10 cellular contexts compared by ENCODE assay signal in genomic region chr11:6531267-6531752, GRCh38. TPM values are rescaled to one million over a fixed set of nuclear protein-coding genes. Genes with fewer than 3 reads are reported as not detected.
DNase-seq lines count a peak whose midpoint lies in the region; ATAC-seq, FAIRE-seq and TF ChIP-seq lines count a peak whose summit lies in the region.
"Had no signal": no experiment of that assay in that cellular context is flagged by ENCODE, and none has a peak within 500 bp of the region (broad histone marks: within the 10 kb centered on the region; RNA-seq: fewer than 3 reads in every experiment).

No MANE protein-coding gene starts in this region.

- no peak overlapping the region for H3K27ac Mint-ChIP-seq in activated CD8-positive, alpha-beta memory T cell treated with anti-CD3 and anti-CD28 coated beads, Interleukin-2, amount 10 ng/mL, durations not matched to agents 7 days and 5 days
- H3K27ac Mint-ChIP-seq: stimulated activated naive CD8-positive, alpha-beta T cell treated with anti-CD3 and anti-CD28 coated beads, Interleukin-15, amount 100 ng/mL, for 72 hours had no signal

- no peak overlapping the region for H2BK15ac ChIP-seq in H1 (ENCODE audit: low read length)
- no peak overlapping the region for H2BK15ac ChIP-seq in mesendoderm (replicated peaks; ENCODE audit: low read depth)

- 0% methylated on average over 1 of the region's 1 CpG; no CpG with 5 or more reads in 1 of the 2 experiments for WGBS in H1 (ENCODE audit: extremely low coverage in 1 of 2, insufficient coverage in 1 of 2, insufficient read length in 1 of 2, insufficient replicate concordance in 2 of 2, low coverage in 1 of 2, low lambda C conversion rate in 2 of 2, missing lambda C conversion rate in 1 of 2), 2 experiments
- no CpG with 5 or more reads among the region's 1 CpG for WGBS in mesendoderm (ENCODE audit: extremely low coverage, insufficient coverage, low lambda C conversion rate)

- no peak overlapping the region for H4K91ac ChIP-seq in H1 (replicated peaks; ENCODE audit: insufficient read length, low read length)

- H3K4me2 ChIP-seq in H1 (ENCODE audit: insufficient read depth in 1 of 2, low read depth in 2 of 2, low read length in 2 of 2) = no peak overlapping the region
- no peak overlapping the region for H3K4me2 ChIP-seq in mesendoderm (ENCODE audit: low read length)

- H3K4me1 Mint-ChIP-seq in activated CD8-positive, alpha-beta memory T cell treated with anti-CD3 and anti-CD28 coated beads, Interleukin-2, amount 10 ng/mL, durations not matched to agents 7 days and 5 days = peaks cover 7% of the 10 kb centered on the region

- TF ChIP-seq EP300 in H1 (IDR thresholded peaks at IDR 0.05; ENCODE audit: borderline replicate concordance in 1 of 2, low read depth in 2 of 2, low read length in 2 of 2) = no peak

- no peaks in the 10 kb centered on the region for H3K23me2 ChIP-seq in H1 (ENCODE audit: low read depth, low read length)

- peak in 2 of 3 experiments; percentile 76 to 80; a peak in 3 of 4 replicates for TF ChIP-seq CTCF in H1 (IDR thresholded peaks at IDR 0.05; ENCODE audit: control extremely low read depth in 1 of 3, insufficient read depth in 1 of 3, low read depth in 1 of 3, low read length in 3 of 3)

- no peak for DNase-seq in activated CD8-positive, alpha-beta memory T cell treated with anti-CD3 and anti-CD28 coated beads, Interleukin-2, amount 10 ng/mL, durations not matched to agents 7 days and 5 days
- DNase-seq in activated CD8-positive, alpha-beta memory T cell treated with anti-CD3 and anti-CD28 coated beads, Interleukin-2, amount 50 U/mL, for 4 hours = no peak
- no peak for DNase-seq in H1 (ENCODE audit: low read depth in 1 of 2, low spot score in 2 of 2)
- peak; percentile 67 for DNase-seq in mesendoderm
- no peak for DNase-seq in activated effector memory CD4-positive, alpha-beta T cell treated with anti-CD3 and anti-CD28 coated beads, Interleukin-2, amount 50 U/mL, for 16 hours

- H4K20me1 ChIP-seq in H1 (replicated peaks in 1 of 2; ENCODE audit: control insufficient read depth in 1 of 2, insufficient read depth in 2 of 2, low read length in 2 of 2) = no peaks in the 10 kb centered on the region

- no peak overlapping the region for H2BK12ac ChIP-seq in H1 (ENCODE audit: low read depth, low read length)

- H2BK20ac ChIP-seq in H1 (ENCODE audit: low read length) = no peak overlapping the region

- H4K8ac ChIP-seq in H1 (ENCODE audit: extremely low read depth, insufficient read depth, low read length) (no peak overlapping the region), mesendoderm (ENCODE audit: low read depth, low read length) (no peak overlapping the region)

- H3K4me3 Mint-ChIP-seq in activated CD8-positive, alpha-beta memory T cell treated with anti-CD3 and anti-CD28 coated beads, Interleukin-2, amount 10 ng/mL, durations not matched to agents 7 days and 5 days = no peak overlapping the region
- H3K4me3 Mint-ChIP-seq: stimulated activated naive CD8-positive, alpha-beta T cell treated with anti-CD3 and anti-CD28 coated beads, Interleukin-15, amount 100 ng/mL, for 72 hours had no signal

- POLR2A ChIA-PET in H1 (lab: Charles Lee; ENCODE audit: partially characterized antibody) = interaction anchor here (0.6 to 1.5 kb wide), 8 partner anchors 10 to 159 kb away, joined by 3 to 4 read pairs (median 3); partner anchors contain the start of genes DNHD1, MRPL17 and TAF10

- CTCF ChIA-PET in activated CD8-positive, alpha-beta memory T cell treated with anti-CD3 and anti-CD28 coated beads, Interleukin-2, amount 10 ng/mL, durations not matched to agents 7 days and 5 days (lab: Charles Lee) = interaction anchor here (0.8 to 3.6 kb wide), 40 partner anchors 9 to 227 kb away, joined by 3 to 35 read pairs (median 4); partner anchors contain the start of genes MRPL17 and TAF10
- CTCF ChIA-PET in H1 (lab: Charles Lee; ENCODE audit: partially characterized antibody) = interaction anchor here (0.6 to 6.7 kb wide), 60 partner anchors 12 to 227 kb away, joined by 3 to 64 read pairs (median 4); partner anchors contain the start of genes DNHD1, ILK, RRP8 and TAF10

- H3K14ac ChIP-seq in H1 (ENCODE audit: insufficient read length) = no peak overlapping the region

- peaks cover 0 to 3% (median under 1%) of the 10 kb centered on the region in 4 experiments; a peak in 2 of 8 replicates for H3K36me3 ChIP-seq in H1 (ENCODE audit: control insufficient read depth in 2 of 4, insufficient read depth in 4 of 4, low read length in 3 of 4)
- no peaks in the 10 kb centered on the region for H3K36me3 ChIP-seq in mesendoderm (ENCODE audit: control insufficient read depth, insufficient read depth, low read length)

- H4K5ac ChIP-seq in H1 (ENCODE audit: insufficient read length, low read depth, low read length) = no peak overlapping the region
- H4K5ac ChIP-seq in mesendoderm (ENCODE audit: low read length) = no peak overlapping the region

- peak; percentile 84 for ATAC-seq in activated CD8-positive, alpha-beta memory T cell treated with anti-CD3 and anti-CD28 coated beads, Interleukin-2, amount 10 ng/mL, durations not matched to agents 7 days and 5 days
- ATAC-seq in HG03520 (IDR thresholded peaks at IDR 0.05; ENCODE audit: unreplicated experiment) (peak; percentile 55), HG02970 (IDR thresholded peaks at IDR 0.05; ENCODE audit: low FRiP score, unreplicated experiment) (no peak)
- ATAC-seq: stimulated activated naive CD8-positive, alpha-beta T cell treated with anti-CD3 and anti-CD28 coated beads, Interleukin-15, amount 100 ng/mL, for 72 hours had no signal

- TF ChIP-seq POLR2A in H1 (IDR thresholded peaks at IDR 0.05; ENCODE audit: control extremely low read depth in 1 of 2, low read depth in 2 of 2, low read length in 2 of 2) = no peak

- no peak overlapping the region for H3K56ac ChIP-seq in H1 (replicated peaks; ENCODE audit: insufficient read length, low read depth, low read length)
- no peak overlapping the region for H3K56ac ChIP-seq in mesendoderm (ENCODE audit: low read length)

- H3K4me3 ChIP-seq in H1 (ENCODE audit: extremely low read depth in 1 of 4, insufficient read depth in 2 of 4, low read depth in 3 of 4, low read length in 4 of 4) = no peak overlapping the region
- no peak overlapping the region for H3K4me3 ChIP-seq in mesendoderm (ENCODE audit: low read length)

- no peaks in the 10 kb centered on the region for H3K9me3 Mint-ChIP-seq in activated CD8-positive, alpha-beta memory T cell treated with anti-CD3 and anti-CD28 coated beads, Interleukin-2, amount 10 ng/mL, durations not matched to agents 7 days and 5 days (ENCODE audit: low read depth)
- H3K9me3 Mint-ChIP-seq: stimulated activated naive CD8-positive, alpha-beta T cell treated with anti-CD3 and anti-CD28 coated beads, Interleukin-15, amount 100 ng/mL, for 72 hours had no signal

- H2BK120ac ChIP-seq in H1 (replicated peaks; ENCODE audit: low read depth, low read length) = no peak overlapping the region
- no peak overlapping the region for H2BK120ac ChIP-seq in mesendoderm (ENCODE audit: low read depth, low read length)

- H3K18ac ChIP-seq in H1 (ENCODE audit: extremely low read depth, low read length) = no peak overlapping the region
- H3K18ac ChIP-seq in mesendoderm (ENCODE audit: low read length) = no peak overlapping the region

- H3K4me1 ChIP-seq in H1 (replicated peaks in 1 of 4; ENCODE audit: control insufficient read depth in 3 of 4, insufficient read depth in 4 of 4, low read length in 3 of 4) (no peaks in the 10 kb centered on the region), mesendoderm (ENCODE audit: control insufficient read depth, low read depth, low read length) (no peaks in the 10 kb centered on the region)

- H2AFZ ChIP-seq in H1 (ENCODE audit: low read length) = no peak overlapping the region

- H3K79me2 ChIP-seq in H1 (ENCODE audit: control insufficient read depth in 1 of 2, insufficient read depth in 2 of 2, low read length in 2 of 2) = no peaks in the 10 kb centered on the region
- no peaks in the 10 kb centered on the region for H3K79me2 ChIP-seq in mesendoderm (ENCODE audit: control insufficient read depth, insufficient read depth, low read length)

- H3K23ac ChIP-seq in H1 (ENCODE audit: insufficient read length) = no peak overlapping the region
- no peak overlapping the region for H3K23ac ChIP-seq in mesendoderm (ENCODE audit: low read length)

- H3K9ac ChIP-seq in H1 (replicated peaks in 1 of 4; ENCODE audit: extremely low read depth in 1 of 4, low read depth in 3 of 4, low read length in 3 of 4) (no peak overlapping the region), mesendoderm (ENCODE audit: low read length) (no peak overlapping the region)

- H3K27me3 ChIP-seq in H1 (replicated peaks in 1 of 4; ENCODE audit: control insufficient read depth in 3 of 4, extremely low read depth in 1 of 4, insufficient read depth in 3 of 4, low read length in 3 of 4) (no peaks in the 10 kb centered on the region), mesendoderm (ENCODE audit: insufficient read depth, low read length, poor library complexity) (no peaks in the 10 kb centered on the region)

- peak; percentile 81 to 84 for TF ChIP-seq RAD21 in H1 (IDR thresholded peaks at IDR 0.05 in 1 of 2, conservative IDR thresholded peaks at IDR 0.05 in 1 of 2; ENCODE audit: low read depth in 2 of 2, low read length in 2 of 2)

- H3K79me1 ChIP-seq in H1 (ENCODE audit: low read depth, low read length) = no peaks in the 10 kb centered on the region
- no peaks in the 10 kb centered on the region for H3K79me1 ChIP-seq in mesendoderm (ENCODE audit: low read length)

- peak; percentile 97 for FAIRE-seq in H1 (lab: Jason Lieb, UNC)
- FAIRE-seq: colon had no signal

- H3K27me3 Mint-ChIP-seq in activated CD8-positive, alpha-beta memory T cell treated with anti-CD3 and anti-CD28 coated beads, Interleukin-2, amount 10 ng/mL, durations not matched to agents 7 days and 5 days = no peaks in the 10 kb centered on the region
- H3K27me3 Mint-ChIP-seq: stimulated activated naive CD8-positive, alpha-beta T cell treated with anti-CD3 and anti-CD28 coated beads, Interleukin-15, amount 100 ng/mL, for 72 hours had no signal

- no peak overlapping the region for H3K4ac ChIP-seq in H1 (replicated peaks; ENCODE audit: insufficient read length, low read depth, low read length)
- H3K4ac ChIP-seq in mesendoderm (ENCODE audit: low read depth, low read length) = no peak overlapping the region

- H3K36me3 Mint-ChIP-seq in activated CD8-positive, alpha-beta memory T cell treated with anti-CD3 and anti-CD28 coated beads, Interleukin-2, amount 10 ng/mL, durations not matched to agents 7 days and 5 days = peaks cover 14% of the 10 kb centered on the region

- H2BK5ac ChIP-seq in H1 (ENCODE audit: low read depth, low read length) (no peak overlapping the region), mesendoderm (ENCODE audit: low read length) (no peak overlapping the region)

- no peak overlapping the region for H2AK5ac ChIP-seq in H1 (ENCODE audit: low read depth, low read length)
- no peak overlapping the region for H2AK5ac ChIP-seq in mesendoderm (ENCODE audit: low read length)

- no peaks in the 10 kb centered on the region for H3K9me3 ChIP-seq in H1 (ENCODE audit: insufficient read depth in 2 of 2, low read depth in 1 of 2, low read length in 1 of 2)

- no peak overlapping the region; the same call in 1 of the 2 replicates for H3K27ac ChIP-seq in H1 (ENCODE audit: low read depth, low read length)
- H3K27ac ChIP-seq in mesendoderm (ENCODE audit: low read depth, low read length) = no peak overlapping the region

RNA-seq across cellular contexts. Expression of gene DNHD1, which starts 34.2 kb away (rescaled TPM):
- total RNA-seq in activated CD8-positive, alpha-beta memory T cell treated with anti-CD3 and anti-CD28 coated beads, Interleukin-2, amount 10 ng/mL, durations not matched to agents 7 days and 5 days = 10 to 100 TPM; 17.4 to 25.3 TPM
- 17.9 TPM for polyA plus RNA-seq in PFSK-1 (2012; ENCODE audit: insufficient read length, low read depth)
- 4.2 and 5.0 TPM in 2 replicates for total RNA-seq in H1 (2021; fragmentation: NEBNext Ultra II Directional; extraction: Animal tissue kit (Norgen Biotek cat#: 25700))
- 6.8 and 7.6 TPM in 2 replicates for polyA plus RNA-seq in H1 (2011; rRNA removed)
- polyA plus RNA-seq in H1 (2011; cell fraction: cytosol; rRNA removed) = 7.5 TPM
- polyA plus RNA-seq in H1 (2011; cell fraction: nucleus; rRNA removed) = 77.2 TPM
- polyA plus RNA-seq in H1 (2012, experiment 1 of 2) = 6.0 to 8.8 TPM (median 6.8 TPM) in 4 replicates
- polyA plus RNA-seq in H1 (2012, experiment 2 of 2) = 1.2 TPM
- 2.7 TPM for polyA plus RNA-seq in H1 (2013, experiment 1 of 2)
- polyA plus RNA-seq in H1 (2013, experiment 2 of 2) = 2.1 TPM
- polyA minus RNA-seq in H1 (2011; rRNA and poly(A)+ RNA removed) = 32.7 and 46.7 TPM in 2 replicates
- 9.0 TPM for polyA minus RNA-seq in H1 (2011; cell fraction: cytosol; rRNA and poly(A)+ RNA removed)
- 37.5 TPM for polyA minus RNA-seq in H1 (2011; cell fraction: nucleus; rRNA and poly(A)+ RNA removed)
- polyA plus RNA-seq in mesendoderm (2013, experiment 1 of 2) = 1.1 TPM
- 0.97 TPM for polyA plus RNA-seq in mesendoderm (2013, experiment 2 of 2)

RNA-seq across cellular contexts. Expression of gene TIMM10B, which starts 50.0 kb away (rescaled TPM):
- 10 to 100 TPM; 29.2 to 47.0 TPM for total RNA-seq in activated CD8-positive, alpha-beta memory T cell treated with anti-CD3 and anti-CD28 coated beads, Interleukin-2, amount 10 ng/mL, durations not matched to agents 7 days and 5 days
- 22.3 TPM for polyA plus RNA-seq in PFSK-1 (2012; ENCODE audit: insufficient read length, low read depth)
- 38.2 and 45.6 TPM in 2 replicates for total RNA-seq in H1 (2021; fragmentation: NEBNext Ultra II Directional; extraction: Animal tissue kit (Norgen Biotek cat#: 25700))
- polyA plus RNA-seq in H1 (2011; rRNA removed) = 47.8 and 56.0 TPM in 2 replicates
- polyA plus RNA-seq in H1 (2011; cell fraction: cytosol; rRNA removed) = 50.6 TPM
- 32.8 TPM for polyA plus RNA-seq in H1 (2011; cell fraction: nucleus; rRNA removed)
- polyA plus RNA-seq in H1 (2012, experiment 1 of 2) = 28.7 to 35.6 TPM (median 33.7 TPM) in 4 replicates
- 18.9 TPM for polyA plus RNA-seq in H1 (2012, experiment 2 of 2)
- polyA plus RNA-seq in H1 (2013, experiment 1 of 2) = 34.8 TPM
- 33.7 TPM for polyA plus RNA-seq in H1 (2013, experiment 2 of 2)
- 36.4 and 42.4 TPM in 2 replicates for polyA minus RNA-seq in H1 (2011; rRNA and poly(A)+ RNA removed)
- polyA minus RNA-seq in H1 (2011; cell fraction: cytosol; rRNA and poly(A)+ RNA removed) = 30.8 TPM
- 79.1 TPM for polyA minus RNA-seq in H1 (2011; cell fraction: nucleus; rRNA and poly(A)+ RNA removed)
- polyA plus RNA-seq in mesendoderm (2013, experiment 1 of 2) = 42.1 TPM
- 40.0 TPM for polyA plus RNA-seq in mesendoderm (2013, experiment 2 of 2)

RNA-seq across cellular contexts. Expression of gene ARFIP2, which starts 50.2 kb away (rescaled TPM):
- total RNA-seq in activated CD8-positive, alpha-beta memory T cell treated with anti-CD3 and anti-CD28 coated beads, Interleukin-2, amount 10 ng/mL, durations not matched to agents 7 days and 5 days = 10 to 100 TPM; 33.5 to 39.3 TPM
- polyA plus RNA-seq in PFSK-1 (2012; ENCODE audit: insufficient read length, low read depth) = 54.0 TPM
- total RNA-seq in H1 (2021; fragmentation: NEBNext Ultra II Directional; extraction: Animal tissue kit (Norgen Biotek cat#: 25700)) = 48.7 and 51.1 TPM in 2 replicates
- polyA plus RNA-seq in H1 (2011; rRNA removed) = 48.3 and 50.3 TPM in 2 replicates
- 66.8 TPM for polyA plus RNA-seq in H1 (2011; cell fraction: cytosol; rRNA removed)
- 107 TPM for polyA plus RNA-seq in H1 (2011; cell fraction: nucleus; rRNA removed)
- 48.6 to 56.3 TPM (median 54.6 TPM) in 4 replicates for polyA plus RNA-seq in H1 (2012, experiment 1 of 2)
- polyA plus RNA-seq in H1 (2012, experiment 2 of 2) = 53.7 TPM
- polyA plus RNA-seq in H1 (2013, experiment 1 of 2) = 35.1 TPM
- 32.2 TPM for polyA plus RNA-seq in H1 (2013, experiment 2 of 2)
- 48.1 and 50.5 TPM in 2 replicates for polyA minus RNA-seq in H1 (2011; rRNA and poly(A)+ RNA removed)
- polyA minus RNA-seq in H1 (2011; cell fraction: cytosol; rRNA and poly(A)+ RNA removed) = 23.3 TPM
- polyA minus RNA-seq in H1 (2011; cell fraction: nucleus; rRNA and poly(A)+ RNA removed) = 57.0 TPM
- polyA plus RNA-seq in mesendoderm (2013, experiment 1 of 2) = 36.1 TPM
- polyA plus RNA-seq in mesendoderm (2013, experiment 2 of 2) = 36.6 TPM

RNA-seq across cellular contexts. Expression of gene TRIM3, which starts 57.6 kb away (rescaled TPM):
- total RNA-seq in activated CD8-positive, alpha-beta memory T cell treated with anti-CD3 and anti-CD28 coated beads, Interleukin-2, amount 10 ng/mL, durations not matched to agents 7 days and 5 days = 1 to 10 TPM; 4.8 to 5.1 TPM
- 40.1 TPM for polyA plus RNA-seq in PFSK-1 (2012; ENCODE audit: insufficient read length, low read depth)
- total RNA-seq in H1 (2021; fragmentation: NEBNext Ultra II Directional; extraction: Animal tissue kit (Norgen Biotek cat#: 25700)) = 14.3 and 15.7 TPM in 2 replicates
- polyA plus RNA-seq in H1 (2011; rRNA removed) = 10.7 and 16.2 TPM in 2 replicates
- polyA plus RNA-seq in H1 (2011; cell fraction: cytosol; rRNA removed) = 12.9 TPM
- polyA plus RNA-seq in H1 (2011; cell fraction: nucleus; rRNA removed) = 37.0 TPM
- polyA plus RNA-seq in H1 (2012, experiment 1 of 2) = 9.7 to 15.3 TPM (median 12.7 TPM) in 4 replicates
- 9.6 TPM for polyA plus RNA-seq in H1 (2012, experiment 2 of 2)
- polyA plus RNA-seq in H1 (2013, experiment 1 of 2) = 9.6 TPM
- polyA plus RNA-seq in H1 (2013, experiment 2 of 2) = 8.1 TPM
- polyA minus RNA-seq in H1 (2011; rRNA and poly(A)+ RNA removed) = 10.0 and 11.3 TPM in 2 replicates
- polyA minus RNA-seq in H1 (2011; cell fraction: cytosol; rRNA and poly(A)+ RNA removed) = 11.4 TPM
- 24.4 TPM for polyA minus RNA-seq in H1 (2011; cell fraction: nucleus; rRNA and poly(A)+ RNA removed)
- 4.7 TPM for polyA plus RNA-seq in mesendoderm (2013, experiment 1 of 2)
- polyA plus RNA-seq in mesendoderm (2013, experiment 2 of 2) = 4.9 TPM
